Comparison of ENCODE assay signal across 9 cellular contexts in genomic region chrX:136954930-136955329, GRCh38.
DNase-seq lines count a peak whose midpoint lies in the region; ATAC-seq, FAIRE-seq and TF ChIP-seq lines count a peak whose summit lies in the region.
"Had no signal": no experiment of that assay in that cellular context is flagged by ENCODE, and none has a peak within 500 bp of the region (broad histone marks: within the 10 kb centered on the region; RNA-seq: fewer than 3 reads in every experiment).

No MANE protein-coding gene starts in this region.

- H3K27me3 Mint-ChIP-seq in stimulated activated naive CD8-positive, alpha-beta T cell treated with anti-CD3 and anti-CD28 coated beads, Interleukin-15, amount 100 ng/mL, for 72 hours = no peaks in the 10 kb centered on the region

- H2AFZ ChIP-seq in MM.1S (ENCODE audit: low read length) = no peak overlapping the region
- H2AFZ ChIP-seq in K562 (ENCODE audit: low read depth, low read length) = no peak overlapping the region

- no peaks in the 10 kb centered on the region for H3K9me3 ChIP-seq in MM.1S (replicated peaks; ENCODE audit: insufficient read depth, low read length)
- H3K9me3 ChIP-seq in K562 (replicated peaks; ENCODE audit: control insufficient read depth, insufficient read depth, low read depth, low read length) = no peaks in the 10 kb centered on the region
- H3K9me3 ChIP-seq in vagina = no peaks in the 10 kb centered on the region
- H3K9me3 ChIP-seq: neutrophil had no signal

- no peak for TF ChIP-seq EP300 in K562 (IDR thresholded peaks at IDR 0.05; ENCODE audit: low read length)

- no TSS peak for BruUV-seq in K562 (replicated peaks; lab: Mats Ljungman, UMichigan)

- FAIRE-seq in G401.6 (lab: Jason Lieb, UNC) = peak; percentile 92
- FAIRE-seq in K562 (lab: Jason Lieb, UNC) = no peak

- in situ Hi-C loops in K562 (cut with MboI) = loop anchor here (5.0 to 10.0 kb wide), 2 partner anchors 100 to 237 kb away; no protein-coding TSS in a partner anchor

- ATAC-seq in K562 (peak; percentile 86), HG02852 (IDR thresholded peaks at IDR 0.05; ENCODE audit: unreplicated experiment) (no peak)
- no peak for ATAC-seq in stimulated activated naive CD8-positive, alpha-beta T cell treated with anti-CD3 and anti-CD28 coated beads, Interleukin-15, amount 100 ng/mL, for 72 hours

- H3K4me3 ChIP-seq in MM.1S (ENCODE audit: low read length) (no peak overlapping the region), K562 (no peak overlapping the region), vagina (no peak overlapping the region)

- no peaks in the 10 kb centered on the region for H3F3A ChIP-seq in MM.1S (ENCODE audit: insufficient read depth, low read length)

- H3K27me3 ChIP-seq in MM.1S (replicated peaks; ENCODE audit: insufficient read depth, low read length) (no peaks in the 10 kb centered on the region), K562 (ENCODE audit: control insufficient read depth in 2 of 2, insufficient read depth in 2 of 2, low read length in 2 of 2) (no peaks in the 10 kb centered on the region), vagina (no peaks in the 10 kb centered on the region)
- H3K27me3 ChIP-seq: neutrophil had no signal

- TF ChIP-seq POLR2A in K562 (conservative IDR thresholded peaks at IDR 0.05) (no peak), vagina (IDR thresholded peaks at IDR 0.05) (no peak)

- no peak overlapping the region for H3K27ac Mint-ChIP-seq in stimulated activated naive CD8-positive, alpha-beta T cell treated with anti-CD3 and anti-CD28 coated beads, Interleukin-15, amount 100 ng/mL, for 72 hours

- DNase-seq in MM.1S (peak; percentile 50), K562 (ENCODE audit: extremely low read depth in 1 of 4, low spot score in 3 of 4) (peak in 3 of 4 experiments; percentile 8 to 28 (median 11)), medulla oblongata (ENCODE audit: extremely low spot score) (peak; percentile 21), vagina (ENCODE audit: extremely low spot score in 2 of 2) (no peak)
- DNase-seq in stimulated activated naive CD8-positive, alpha-beta T cell treated with anti-CD3 and anti-CD28 coated beads, Interleukin-15, amount 100 ng/mL, for 72 hours = no peak
- no peak for DNase-seq in activated CD4-positive, alpha-beta T cell treated with anti-CD3 and anti-CD28 coated beads for 4 hours

- POLR2A ChIA-PET in K562 (lab: Yijun Ruan, JAX) = no interaction called here

- no peaks in the 10 kb centered on the region for H3K9me1 ChIP-seq in K562 (ENCODE audit: control insufficient read depth, insufficient read depth, low read length)

- no peak overlapping the region for H3K9ac ChIP-seq in MM.1S (ENCODE audit: low read length)
- H3K9ac ChIP-seq in K562 (ENCODE audit: insufficient read depth in 1 of 2, low read depth in 2 of 2, low read length in 2 of 2) = no peak overlapping the region

- no peaks in the 10 kb centered on the region for H3K79me2 ChIP-seq in MM.1S (ENCODE audit: low read length)
- H3K79me2 ChIP-seq in K562 (ENCODE audit: control insufficient read depth, insufficient read depth, low read length) = no peaks in the 10 kb centered on the region

- H3K4me3 Mint-ChIP-seq in stimulated activated naive CD8-positive, alpha-beta T cell treated with anti-CD3 and anti-CD28 coated beads, Interleukin-15, amount 100 ng/mL, for 72 hours = no peak overlapping the region

- TF ChIP-seq RAD21 in K562 (CRISPR knock-in tag; conservative IDR thresholded peaks at IDR 0.05 in 1 of 2, IDR thresholded peaks at IDR 0.05 in 1 of 2) = peak; percentile 27 to 50; a peak in 3 of 4 replicates

- WGBS in K562 (ENCODE audit: insufficient coverage, low coverage, missing lambda C conversion rate) = 8% methylated on average over 3 of the region's 4 CpGs

- CTCF ChIA-PET in K562 (lab: Yijun Ruan, JAX; ENCODE audit: low intra/inter-chr PET ratio) = interaction anchor here (0.7 to 2.3 kb wide), 3 partner anchors 94 to 239 kb away, joined by 7 to 17 read pairs (median 15); no protein-coding TSS in a partner anchor

- H3K4me1 ChIP-seq in MM.1S (ENCODE audit: low read length) (no peaks in the 10 kb centered on the region; the same call in 1 of the 2 replicates), K562 (replicated peaks in 1 of 2; ENCODE audit: control insufficient read depth in 2 of 2, insufficient read depth in 2 of 2, low read length in 2 of 2) (no peaks in the 10 kb centered on the region; a peak in 1 of 5 replicates), vagina (no peaks in the 10 kb centered on the region)

- H3K9me3 Mint-ChIP-seq in stimulated activated naive CD8-positive, alpha-beta T cell treated with anti-CD3 and anti-CD28 coated beads, Interleukin-15, amount 100 ng/mL, for 72 hours = no peaks in the 10 kb centered on the region

- intact Hi-C loops in K562 (cut with micrococcal nuclease) (loop anchor here (1.0 kb wide), 2 partner anchors 97 to 239 kb away; no protein-coding TSS in a partner anchor), vagina (cut with DNase I) (loop anchor here (10.0 kb wide), 1 partner anchor 100 kb away; no protein-coding TSS in a partner anchor)

- H3K27ac ChIP-seq in MM.1S (ENCODE audit: low read length) = no peak overlapping the region
- no peak overlapping the region for H3K27ac ChIP-seq in K562 (ENCODE audit: extremely low read depth, low read depth, low read length)
- no peak overlapping the region for H3K27ac ChIP-seq in vagina
- H3K27ac ChIP-seq: neutrophil had no signal

- no peaks in the 10 kb centered on the region for H3K36me3 ChIP-seq in MM.1S (replicated peaks; ENCODE audit: insufficient read depth, low read length)
- no peaks in the 10 kb centered on the region; the same call in 2 of the 3 replicates for H3K36me3 ChIP-seq in K562 (ENCODE audit: control insufficient read depth, insufficient read depth, low read length)
- H3K36me3 ChIP-seq in vagina = no peaks in the 10 kb centered on the region
- H3K36me3 ChIP-seq: neutrophil had no signal

- H4K20me1 ChIP-seq in MM.1S (ENCODE audit: insufficient read depth, low read length) (no peaks in the 10 kb centered on the region), K562 (replicated peaks; ENCODE audit: control insufficient read depth, insufficient read depth, low read length) (no peaks in the 10 kb centered on the region)

- H3K4me1 Mint-ChIP-seq in stimulated activated naive CD8-positive, alpha-beta T cell treated with anti-CD3 and anti-CD28 coated beads, Interleukin-15, amount 100 ng/mL, for 72 hours = no peaks in the 10 kb centered on the region

- peak; percentile 52 for TF ChIP-seq CTCF in MM.1S (IDR thresholded peaks at IDR 0.05; ENCODE audit: low read length)
- TF ChIP-seq CTCF in K562 (IDR thresholded peaks at IDR 0.05 in 2 of 3, conservative IDR thresholded peaks at IDR 0.05 in 1 of 3; ENCODE audit: insufficient read depth in 2 of 3, low read depth in 1 of 3, low read length in 3 of 3) = peak; percentile 33 to 65 (median 51); a peak in 4 of 6 replicates
- no peak for TF ChIP-seq CTCF in vagina (IDR thresholded peaks at IDR 0.05)

- no peaks in the 10 kb centered on the region for H3K9me2 ChIP-seq in MM.1S (replicated peaks; ENCODE audit: insufficient read depth, low read length)

- H3K4me2 ChIP-seq in MM.1S (ENCODE audit: low read depth, low read length) (no peak overlapping the region), K562 (ENCODE audit: insufficient read depth, low read length) (no peak overlapping the region)

TF ChIP-seq in K562, 482 proteins besides CTCF, POLR2A, EP300 and RAD21 (continues in another document):
- TF ChIP-seq, protein P1, sequence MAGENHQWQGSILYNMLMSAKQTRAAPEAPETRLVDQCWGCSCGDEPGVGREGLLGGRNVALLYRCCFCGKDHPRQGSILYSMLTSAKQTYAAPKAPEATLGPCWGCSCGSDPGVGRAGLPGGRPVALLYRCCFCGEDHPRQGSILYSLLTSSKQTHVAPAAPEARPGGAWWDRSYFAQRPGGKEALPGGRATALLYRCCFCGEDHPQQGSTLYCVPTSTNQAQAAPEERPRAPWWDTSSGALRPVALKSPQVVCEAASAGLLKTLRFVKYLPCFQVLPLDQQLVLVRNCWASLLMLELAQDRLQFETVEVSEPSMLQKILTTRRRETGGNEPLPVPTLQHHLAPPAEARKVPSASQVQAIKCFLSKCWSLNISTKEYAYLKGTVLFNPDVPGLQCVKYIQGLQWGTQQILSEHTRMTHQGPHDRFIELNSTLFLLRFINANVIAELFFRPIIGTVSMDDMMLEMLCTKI (IDR thresholded peaks at IDR 0.05; ENCODE audit: partially characterized antibody) = no peak
- no peak for TF ChIP-seq BCOR (IDR thresholded peaks at IDR 0.05)
- TF ChIP-seq ZNF133 (CRISPR knock-in tag; IDR thresholded peaks at IDR 0.05) = no peak
- no peak for TF ChIP-seq MTA1 (IDR thresholded peaks at IDR 0.05; ENCODE audit: borderline replicate concordance)
- no peak for TF ChIP-seq JUNB (CRISPR knock-in tag; conservative IDR thresholded peaks at IDR 0.05)
- TF ChIP-seq, protein P2, sequence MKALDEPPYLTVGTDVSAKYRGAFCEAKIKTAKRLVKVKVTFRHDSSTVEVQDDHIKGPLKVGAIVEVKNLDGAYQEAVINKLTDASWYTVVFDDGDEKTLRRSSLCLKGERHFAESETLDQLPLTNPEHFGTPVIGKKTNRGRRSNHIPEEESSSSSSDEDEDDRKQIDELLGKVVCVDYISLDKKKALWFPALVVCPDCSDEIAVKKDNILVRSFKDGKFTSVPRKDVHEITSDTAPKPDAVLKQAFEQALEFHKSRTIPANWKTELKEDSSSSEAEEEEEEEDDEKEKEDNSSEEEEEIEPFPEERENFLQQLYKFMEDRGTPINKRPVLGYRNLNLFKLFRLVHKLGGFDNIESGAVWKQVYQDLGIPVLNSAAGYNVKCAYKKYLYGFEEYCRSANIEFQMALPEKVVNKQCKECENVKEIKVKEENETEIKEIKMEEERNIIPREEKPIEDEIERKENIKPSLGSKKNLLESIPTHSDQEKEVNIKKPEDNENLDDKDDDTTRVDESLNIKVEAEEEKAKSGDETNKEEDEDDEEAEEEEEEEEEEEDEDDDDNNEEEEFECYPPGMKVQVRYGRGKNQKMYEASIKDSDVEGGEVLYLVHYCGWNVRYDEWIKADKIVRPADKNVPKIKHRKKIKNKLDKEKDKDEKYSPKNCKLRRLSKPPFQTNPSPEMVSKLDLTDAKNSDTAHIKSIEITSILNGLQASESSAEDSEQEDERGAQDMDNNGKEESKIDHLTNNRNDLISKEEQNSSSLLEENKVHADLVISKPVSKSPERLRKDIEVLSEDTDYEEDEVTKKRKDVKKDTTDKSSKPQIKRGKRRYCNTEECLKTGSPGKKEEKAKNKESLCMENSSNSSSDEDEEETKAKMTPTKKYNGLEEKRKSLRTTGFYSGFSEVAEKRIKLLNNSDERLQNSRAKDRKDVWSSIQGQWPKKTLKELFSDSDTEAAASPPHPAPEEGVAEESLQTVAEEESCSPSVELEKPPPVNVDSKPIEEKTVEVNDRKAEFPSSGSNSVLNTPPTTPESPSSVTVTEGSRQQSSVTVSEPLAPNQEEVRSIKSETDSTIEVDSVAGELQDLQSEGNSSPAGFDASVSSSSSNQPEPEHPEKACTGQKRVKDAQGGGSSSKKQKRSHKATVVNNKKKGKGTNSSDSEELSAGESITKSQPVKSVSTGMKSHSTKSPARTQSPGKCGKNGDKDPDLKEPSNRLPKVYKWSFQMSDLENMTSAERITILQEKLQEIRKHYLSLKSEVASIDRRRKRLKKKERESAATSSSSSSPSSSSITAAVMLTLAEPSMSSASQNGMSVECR (CRISPR knock-in tag; IDR thresholded peaks at IDR 0.05) = no peak
- TF ChIP-seq NELFE (IDR thresholded peaks at IDR 0.05; ENCODE audit: insufficient read depth, insufficient read length) = no peak
- TF ChIP-seq COPS2 (conservative IDR thresholded peaks at IDR 0.05) = no peak

Comparison
In these comparisons a context has a peak if more than half of its experiments do, and no peak if none do; other contexts are left out.
1. DNase-seq: peak in MM.1S (single experiment), K562 (3 of 4) and medulla oblongata (single experiment); none in vagina (0 of 2), stimulated activated naive CD8-positive, alpha-beta T cell treated with anti-CD3 and anti-CD28 coated beads, Interleukin-15, amount 100 ng/mL, for 72 hours (0 of 2) and activated CD4-positive, alpha-beta T cell treated with anti-CD3 and anti-CD28 coated beads for 4 hours (0 of 2).
2. CTCF ChIP-seq: peak in MM.1S (single experiment) and K562 (3 of 3); none in vagina (0 of 3).